16 cellular contexts compared by ENCODE assay signal in the genomic region with DNA sequence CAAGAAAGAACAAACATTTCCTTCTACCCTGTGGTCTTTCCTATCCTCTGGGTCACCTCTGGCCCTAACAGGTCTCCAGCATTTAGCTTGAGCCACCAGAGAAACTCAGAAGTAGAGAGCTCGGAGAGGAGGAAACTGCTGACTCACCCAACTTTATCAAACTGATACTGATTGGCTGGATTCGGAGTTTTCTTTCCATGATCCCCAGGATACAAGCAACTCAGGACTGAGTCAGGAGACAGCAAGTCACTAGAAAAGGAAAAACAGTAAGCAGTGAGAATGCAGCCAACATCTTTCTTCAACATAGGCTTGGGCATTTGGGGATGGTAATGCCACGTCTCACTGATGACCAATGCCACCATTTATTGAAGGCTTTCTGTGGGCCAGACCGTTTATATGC. TPM values are rescaled to one million over a fixed set of nuclear protein-coding genes. Genes with fewer than 3 reads are reported as not detected.
DNase-seq lines count a peak whose midpoint lies in the region; ATAC-seq and TF ChIP-seq lines count a peak whose summit lies in the region.
"Had no signal": no experiment of that assay in that cellular context is flagged by ENCODE, and none has a peak within 500 bp of the region (broad histone marks: within the 10 kb centered on the region; RNA-seq: fewer than 3 reads in every experiment).

No MANE protein-coding gene starts in this region.

- peak overlapping the region; percentile 56 for H3K27ac Mint-ChIP-seq in activated naive CD8-positive, alpha-beta T cell treated with anti-CD3 and anti-CD28 coated beads for 36 hours
- H3K27ac Mint-ChIP-seq in activated naive CD8-positive, alpha-beta T cell treated with anti-CD3 and anti-CD28 coated beads, Interleukin-2, amount 50 U/mL, for 24 hours, result no peak overlapping the region
- H3K27ac Mint-ChIP-seq: activated CD4-positive, alpha-beta memory T cell treated with anti-CD3 and anti-CD28 coated beads, Interleukin-2, amount 10 ng/mL, durations not matched to agents 7 days and 5 days; activated naive CD4-positive, alpha-beta T cell treated with anti-CD3 and anti-CD28 coated beads, Interleukin-2, amount 50 U/mL, for 24 hours had no signal

- no peaks in the 10 kb centered on the region for H3K4me1 Mint-ChIP-seq in activated naive CD8-positive, alpha-beta T cell treated with anti-CD3 and anti-CD28 coated beads for 36 hours
- no peaks in the 10 kb centered on the region for H3K4me1 Mint-ChIP-seq in activated naive CD8-positive, alpha-beta T cell treated with anti-CD3 and anti-CD28 coated beads, Interleukin-2, amount 50 U/mL, for 24 hours
- H3K4me1 Mint-ChIP-seq: activated CD4-positive, alpha-beta memory T cell treated with anti-CD3 and anti-CD28 coated beads, Interleukin-2, amount 10 ng/mL, durations not matched to agents 7 days and 5 days; activated naive CD4-positive, alpha-beta T cell treated with anti-CD3 and anti-CD28 coated beads, Interleukin-2, amount 50 U/mL, for 24 hours had no signal

- no peak for ATAC-seq in activated naive CD8-positive, alpha-beta T cell treated with anti-CD3 and anti-CD28 coated beads, Interleukin-2, amount 50 U/mL, for 24 hours
- ATAC-seq in GM21423 (IDR thresholded peaks at IDR 0.05; ENCODE audit: unreplicated experiment), result no peak
- ATAC-seq in GM19463 (IDR thresholded peaks at IDR 0.05; ENCODE audit: unreplicated experiment), result no peak
- ATAC-seq: heart right ventricle, upper lobe of right lung had no signal

- peak overlapping the region; percentile 85 for H3K27ac ChIP-seq in VCaP
- H3K27ac ChIP-seq: dorsolateral prefrontal cortex, heart right ventricle, upper lobe of right lung had no signal

- no peak overlapping the region for H3K4me3 Mint-ChIP-seq in activated naive CD8-positive, alpha-beta T cell treated with anti-CD3 and anti-CD28 coated beads for 36 hours
- no peak overlapping the region for H3K4me3 Mint-ChIP-seq in activated naive CD8-positive, alpha-beta T cell treated with anti-CD3 and anti-CD28 coated beads, Interleukin-2, amount 50 U/mL, for 24 hours
- H3K4me3 Mint-ChIP-seq: activated CD4-positive, alpha-beta memory T cell treated with anti-CD3 and anti-CD28 coated beads, Interleukin-2, amount 10 ng/mL, durations not matched to agents 7 days and 5 days; activated naive CD4-positive, alpha-beta T cell treated with anti-CD3 and anti-CD28 coated beads, Interleukin-2, amount 50 U/mL, for 24 hours had no signal

- peaks cover 24% of the 10 kb centered on the region for H3K36me3 Mint-ChIP-seq in activated naive CD8-positive, alpha-beta T cell treated with anti-CD3 and anti-CD28 coated beads for 36 hours
- H3K36me3 Mint-ChIP-seq in activated naive CD8-positive, alpha-beta T cell treated with anti-CD3 and anti-CD28 coated beads, Interleukin-2, amount 50 U/mL, for 24 hours (ENCODE audit: low read depth), result peaks cover 52% of the 10 kb centered on the region

- TF ChIP-seq CTCF in VCaP (conservative IDR thresholded peaks at IDR 0.05), result no peak

- no peaks in the 10 kb centered on the region for H3K9me3 Mint-ChIP-seq in activated naive CD8-positive, alpha-beta T cell treated with anti-CD3 and anti-CD28 coated beads for 36 hours
- H3K9me3 Mint-ChIP-seq in activated naive CD8-positive, alpha-beta T cell treated with anti-CD3 and anti-CD28 coated beads, Interleukin-2, amount 50 U/mL, for 24 hours, result no peaks in the 10 kb centered on the region
- H3K9me3 Mint-ChIP-seq: activated CD4-positive, alpha-beta memory T cell treated with anti-CD3 and anti-CD28 coated beads, Interleukin-2, amount 10 ng/mL, durations not matched to agents 7 days and 5 days; activated naive CD4-positive, alpha-beta T cell treated with anti-CD3 and anti-CD28 coated beads, Interleukin-2, amount 50 U/mL, for 24 hours had no signal

- no peaks in the 10 kb centered on the region for H3K27me3 Mint-ChIP-seq in activated naive CD8-positive, alpha-beta T cell treated with anti-CD3 and anti-CD28 coated beads for 36 hours
- H3K27me3 Mint-ChIP-seq in activated naive CD8-positive, alpha-beta T cell treated with anti-CD3 and anti-CD28 coated beads, Interleukin-2, amount 50 U/mL, for 24 hours, result no peaks in the 10 kb centered on the region
- H3K27me3 Mint-ChIP-seq: activated CD4-positive, alpha-beta memory T cell treated with anti-CD3 and anti-CD28 coated beads, Interleukin-2, amount 10 ng/mL, durations not matched to agents 7 days and 5 days; activated naive CD4-positive, alpha-beta T cell treated with anti-CD3 and anti-CD28 coated beads, Interleukin-2, amount 50 U/mL, for 24 hours had no signal

- DNase-seq in activated naive CD8-positive, alpha-beta T cell treated with anti-CD3 and anti-CD28 coated beads for 36 hours, result no peak
- DNase-seq in activated naive CD8-positive, alpha-beta T cell treated with anti-CD3 and anti-CD28 coated beads, Interleukin-2, amount 50 U/mL, for 24 hours, result no peak
- DNase-seq in fibroblast of peridontal ligament (ENCODE audit: extremely low read depth) (peak; percentile 79), NCI-H526 (lab: John Stamatoyannopoulos, UW) (no peak), cerebellar nuclear complex (lab: John Stamatoyannopoulos, UW) (no peak)
- DNase-seq: activated CD4-positive, alpha-beta memory T cell treated with anti-CD3 and anti-CD28 coated beads, Interleukin-2, amount 10 ng/mL, durations not matched to agents 7 days and 5 days; dorsolateral prefrontal cortex; heart right ventricle; KBM-7; NCI-H1694 treated with DMSO at 0.1 percent for 48 hours; stimulated activated CD4-positive, alpha-beta T cell treated with anti-CD3 and anti-CD28 coated beads, Interleukin-15, amount 100 ng/mL, for 24 hours; upper lobe of right lung had no signal

RNA-seq across cellular contexts. Expression of gene THOC5, which starts 32.7 kb away (rescaled TPM):
- total RNA-seq in activated naive CD8-positive, alpha-beta T cell treated with anti-CD3 and anti-CD28 coated beads for 36 hours, result 10 to 100 TPM; 63.9 to 71.7 TPM

RNA-seq across cellular contexts. Expression of gene NEFH, which starts 40.8 kb away (rescaled TPM):
- total RNA-seq in activated naive CD8-positive, alpha-beta T cell treated with anti-CD3 and anti-CD28 coated beads for 36 hours, result 1 to 10 TPM; 8.1 to 8.7 TPM
